Comparison of ENCODE assay signal across 13 cellular contexts in genomic region chr1:6544831-6545230, GRCh38. TPM values are rescaled to one million over a fixed set of nuclear protein-coding genes. Genes with fewer than 3 reads are reported as not detected.
A peak's percentile ranks its signal among the peaks of the same experiment; 100 is the strongest.
DNase-seq lines count a peak whose midpoint lies in the region; ATAC-seq and TF ChIP-seq lines count a peak whose summit lies in the region.
"Had no signal": no experiment of that assay in that cellular context is flagged by ENCODE, and none has a peak within 500 bp of the region (broad histone marks: within the 10 kb centered on the region; RNA-seq: fewer than 3 reads in every experiment).

No MANE protein-coding gene starts in this region.

- peak overlapping the region; percentile 54 for H3K4me3 Mint-ChIP-seq in activated T-helper 17 cell treated with anti-CD3 and anti-CD28 coated beads, Interleukin-2, amount 50 U/mL, for 72 hours
- H3K4me3 Mint-ChIP-seq in progenitor cell of endocrine pancreas (ENCODE audit: low read depth) (no peak overlapping the region), endodermal cell (no peak overlapping the region)
- H3K4me3 Mint-ChIP-seq: immature natural killer cell had no signal

- H3K27ac ChIP-seq in endodermal cell (ENCODE audit: low read depth, low read length), result no peak overlapping the region
- H3K27ac ChIP-seq: KMS-11, PC-9 had no signal

- peaks cover 78% of the 10 kb centered on the region for H3K36me3 ChIP-seq in endodermal cell (ENCODE audit: control insufficient read depth, insufficient read depth, low read length)

- H3K9ac ChIP-seq in endodermal cell (ENCODE audit: extremely low read depth, low read length, poor library complexity, severe bottlenecking), result no peak overlapping the region
- H3K9ac ChIP-seq: KMS-11 had no signal

- DNase-seq in AG08395 (ENCODE audit: low spot score), result peak; percentile 35
- DNase-seq in GM03348 (ENCODE audit: low spot score), result peak; percentile 40
- peak; percentile 27 to 29 for DNase-seq in foreskin fibroblast
- DNase-seq in progenitor cell of endocrine pancreas (ENCODE audit: low spot score, unreplicated experiment), result no peak
- no peak for DNase-seq in endodermal cell
- no peak for DNase-seq in globus pallidus (ENCODE audit: low spot score)
- DNase-seq: erythroblast, immature natural killer cell, PC-9 had no signal

- H3K4me1 ChIP-seq in endodermal cell (ENCODE audit: control insufficient read depth, insufficient read depth, low read length), result no peaks in the 10 kb centered on the region

- H3K27me3 ChIP-seq in endodermal cell (ENCODE audit: control insufficient read depth, insufficient read depth, low read length, poor library complexity, severe bottlenecking), result no peaks in the 10 kb centered on the region

- no peak for TF ChIP-seq CTCF in foreskin fibroblast (IDR thresholded peaks at IDR 0.05; ENCODE audit: low read depth, low read length)
- no peak for TF ChIP-seq CTCF in progenitor cell of endocrine pancreas (IDR thresholded peaks at IDR 0.05; ENCODE audit: unreplicated experiment)
- no peak for TF ChIP-seq CTCF in endodermal cell (conservative IDR thresholded peaks at IDR 0.05)

- WGBS in endodermal cell (ENCODE audit: insufficient coverage in 1 of 2, insufficient read length in 1 of 2), 2 experiments, result 97 to 98% methylated on average over 3 of the region's 3 CpGs

- H3K36me3 Mint-ChIP-seq in activated T-helper 17 cell treated with anti-CD3 and anti-CD28 coated beads, Interleukin-2, amount 50 U/mL, for 72 hours (ENCODE audit: low read depth), result peaks cover 97% of the 10 kb centered on the region
- H3K36me3 Mint-ChIP-seq in progenitor cell of endocrine pancreas (ENCODE audit: insufficient read depth) (peaks cover 26% of the 10 kb centered on the region), endodermal cell (ENCODE audit: low read depth) (peaks cover 67% of the 10 kb centered on the region)

- no peaks in the 10 kb centered on the region for H3K27me3 Mint-ChIP-seq in activated T-helper 17 cell treated with anti-CD3 and anti-CD28 coated beads, Interleukin-2, amount 50 U/mL, for 72 hours
- no peaks in the 10 kb centered on the region for H3K27me3 Mint-ChIP-seq in progenitor cell of endocrine pancreas
- no peaks in the 10 kb centered on the region for H3K27me3 Mint-ChIP-seq in endodermal cell (ENCODE audit: insufficient read depth)

- peak; percentile 92 for ATAC-seq in activated T-helper 17 cell treated with anti-CD3 and anti-CD28 coated beads, Interleukin-2, amount 50 U/mL, for 72 hours (replicated peaks)
- ATAC-seq in HG03354 (IDR thresholded peaks at IDR 0.05; ENCODE audit: poor library complexity, severe bottlenecking, unreplicated experiment), result no peak

- peaks cover 29% of the 10 kb centered on the region for H3K4me1 Mint-ChIP-seq in activated T-helper 17 cell treated with anti-CD3 and anti-CD28 coated beads, Interleukin-2, amount 50 U/mL, for 72 hours
- H3K4me1 Mint-ChIP-seq in progenitor cell of endocrine pancreas (ENCODE audit: low read depth) (no peaks in the 10 kb centered on the region), endodermal cell (no peaks in the 10 kb centered on the region)

- no peaks in the 10 kb centered on the region for H3K9me3 ChIP-seq in endodermal cell (ENCODE audit: control insufficient read depth, low read length)

- peak overlapping the region; percentile 59 for H3K27ac Mint-ChIP-seq in activated T-helper 17 cell treated with anti-CD3 and anti-CD28 coated beads, Interleukin-2, amount 50 U/mL, for 72 hours
- H3K27ac Mint-ChIP-seq in progenitor cell of endocrine pancreas, result no peak overlapping the region
- H3K27ac Mint-ChIP-seq in endodermal cell, result no peak overlapping the region
- H3K27ac Mint-ChIP-seq: nephron had no signal

- H3K9me3 Mint-ChIP-seq in activated T-helper 17 cell treated with anti-CD3 and anti-CD28 coated beads, Interleukin-2, amount 50 U/mL, for 72 hours, result no peaks in the 10 kb centered on the region
- no peaks in the 10 kb centered on the region for H3K9me3 Mint-ChIP-seq in progenitor cell of endocrine pancreas (ENCODE audit: low read depth)
- H3K9me3 Mint-ChIP-seq in endodermal cell, result no peaks in the 10 kb centered on the region
- H3K9me3 Mint-ChIP-seq: immature natural killer cell, nephron had no signal

- H3K4me3 ChIP-seq in foreskin fibroblast (ENCODE audit: low read depth in 1 of 2, low read length in 2 of 2), result no peak overlapping the region
- no peak overlapping the region for H3K4me3 ChIP-seq in endodermal cell (ENCODE audit: low read length)
- H3K4me3 ChIP-seq: PC-9 had no signal

RNA-seq across cellular contexts. Expression of gene NOL9, which starts 9.5 kb away (rescaled TPM):
- total RNA-seq in activated T-helper 17 cell treated with anti-CD3 and anti-CD28 coated beads, Interleukin-2, amount 50 U/mL, for 72 hours, result 10 to 100 TPM; 33.2 to 58.0 TPM
- total RNA-seq in progenitor cell of endocrine pancreas (44.1 and 49.5 TPM in 2 replicates), endodermal cell (10 to 100 TPM; 35.0 to 43.9 TPM)
- 16.8 TPM for polyA plus RNA-seq in endodermal cell (2013, experiment 1 of 2)
- 13.5 TPM for polyA plus RNA-seq in endodermal cell (2013, experiment 2 of 2)

RNA-seq across cellular contexts. Expression of gene TAS1R1, which starts 10.3 kb away (rescaled TPM):
- total RNA-seq in activated T-helper 17 cell treated with anti-CD3 and anti-CD28 coated beads, Interleukin-2, amount 50 U/mL, for 72 hours, result not detected
- total RNA-seq in progenitor cell of endocrine pancreas, result not detected in 2 replicates
- total RNA-seq in endodermal cell, result under 1 TPM; 0.31 to 0.51 TPM
- not detected for polyA plus RNA-seq in endodermal cell (2013, experiment 1 of 2)
- polyA plus RNA-seq in endodermal cell (2013, experiment 2 of 2), result not detected
- total RNA-seq: PC-9 had no signal

RNA-seq across cellular contexts. Expression of gene ZBTB48, which starts 35.0 kb away (rescaled TPM):
- 10 to 100 TPM; 22.0 to 28.5 TPM for total RNA-seq in activated T-helper 17 cell treated with anti-CD3 and anti-CD28 coated beads, Interleukin-2, amount 50 U/mL, for 72 hours
- total RNA-seq in progenitor cell of endocrine pancreas (49.7 and 55.9 TPM in 2 replicates), endodermal cell (10 to 100 TPM; 28.2 to 31.0 TPM)
- 22.8 TPM for polyA plus RNA-seq in endodermal cell (2013, experiment 1 of 2)
- 22.7 TPM for polyA plus RNA-seq in endodermal cell (2013, experiment 2 of 2)

RNA-seq across cellular contexts. Expression of gene PLEKHG5, which starts 53.4 kb away (rescaled TPM):
- total RNA-seq in activated T-helper 17 cell treated with anti-CD3 and anti-CD28 coated beads, Interleukin-2, amount 50 U/mL, for 72 hours, result 1 to 10 TPM; 3.2 to 3.8 TPM
- total RNA-seq in progenitor cell of endocrine pancreas (72.3 and 77.0 TPM in 2 replicates), endodermal cell (10 to 100 TPM; 32.6 to 38.8 TPM)
- 34.4 TPM for polyA plus RNA-seq in endodermal cell (2013, experiment 1 of 2)
- polyA plus RNA-seq in endodermal cell (2013, experiment 2 of 2), result 29.5 TPM

RNA-seq across cellular contexts. Expression of gene KLHL21, which starts 57.8 kb away (rescaled TPM):
- 10 to 100 TPM; 32.3 to 35.3 TPM for total RNA-seq in activated T-helper 17 cell treated with anti-CD3 and anti-CD28 coated beads, Interleukin-2, amount 50 U/mL, for 72 hours
- total RNA-seq in progenitor cell of endocrine pancreas (21.0 and 21.3 TPM in 2 replicates), endodermal cell (10 to 100 TPM; 10.9 to 13.2 TPM)
- polyA plus RNA-seq in endodermal cell (2013, experiment 1 of 2), result 8.8 TPM
- 7.9 TPM for polyA plus RNA-seq in endodermal cell (2013, experiment 2 of 2)

Comparison
In these comparisons a context has a peak if more than half of its experiments do, and no peak if none do; other contexts are left out.
1. DNase-seq: peak in AG08395 (single experiment), GM03348 (single experiment) and foreskin fibroblast (2 of 2); none in progenitor cell of endocrine pancreas (single experiment), endodermal cell (single experiment) and globus pallidus (single experiment).